Comparison of ENCODE assay signal across 1 cellular context in the genomic region with DNA sequence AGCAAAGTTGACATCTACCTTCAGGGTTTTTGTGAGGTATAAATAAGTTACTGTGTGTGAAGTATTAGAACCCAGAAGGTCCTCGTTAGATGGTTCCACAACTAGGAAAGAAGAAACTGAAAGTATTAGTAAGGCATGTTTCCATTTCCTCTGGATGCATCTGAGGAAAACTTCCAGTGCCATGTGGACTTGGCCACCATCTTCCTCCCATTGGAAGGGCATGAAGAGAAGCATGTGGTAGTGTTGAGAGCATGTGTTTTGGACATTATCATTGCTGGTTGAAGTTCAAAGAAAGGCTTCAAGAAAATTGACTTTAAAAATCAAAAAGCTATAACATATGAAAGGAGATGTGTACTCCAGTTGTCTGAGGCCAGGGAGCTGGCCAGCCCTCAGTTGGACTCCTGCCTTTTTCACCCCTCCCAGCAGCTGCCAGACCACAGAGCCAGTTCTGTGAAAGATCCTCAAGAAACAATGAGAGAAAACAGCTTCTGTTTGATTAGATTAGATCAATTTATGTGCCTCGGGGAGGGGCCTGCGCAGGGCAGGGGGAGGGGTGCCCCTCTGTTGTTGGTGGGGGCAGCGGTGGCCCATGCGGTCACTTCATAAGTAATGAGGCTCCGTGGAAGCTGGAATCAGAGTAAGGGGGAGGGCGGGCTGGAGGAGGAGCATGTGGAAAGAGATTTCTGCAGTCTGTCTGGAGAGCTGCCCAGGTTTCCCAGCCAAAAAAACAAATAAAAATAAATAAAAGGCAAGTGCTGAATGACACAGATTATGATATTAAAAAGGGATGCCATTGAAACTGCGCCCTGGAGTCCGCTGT.
TF ChIP-seq lines count a peak whose summit lies in the region.

No MANE protein-coding gene starts in this region.

TF ChIP-seq in SK-N-SH, 30 proteins besides CTCF, POLR2A, EP300 and RAD21 (continued from another document):
- no peak for TF ChIP-seq TAF1 (IDR thresholded peaks at IDR 0.05; ENCODE audit: borderline replicate concordance, low read depth, low read length)
- no peak for TF ChIP-seq EZH2phosphoT487 (IDR thresholded peaks at IDR 0.05; ENCODE audit: borderline replicate concordance, low read depth)
- TF ChIP-seq, protein P1, sequence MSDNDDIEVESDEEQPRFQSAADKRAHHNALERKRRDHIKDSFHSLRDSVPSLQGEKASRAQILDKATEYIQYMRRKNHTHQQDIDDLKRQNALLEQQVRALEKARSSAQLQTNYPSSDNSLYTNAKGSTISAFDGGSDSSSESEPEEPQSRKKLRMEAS (IDR thresholded peaks at IDR 0.05; ENCODE audit: low read depth) = peak; percentile 38
- TF ChIP-seq FOXM1 (IDR thresholded peaks at IDR 0.05; ENCODE audit: low read depth) = no peak
- TF ChIP-seq FOSL2 (IDR thresholded peaks at IDR 0.05; ENCODE audit: borderline replicate concordance, low read depth) = no peak
- TF ChIP-seq RXRA (IDR thresholded peaks at IDR 0.05; ENCODE audit: borderline replicate concordance, low read depth) = no peak
- TF ChIP-seq NRF1 (IDR thresholded peaks at IDR 0.05; ENCODE audit: low read depth, low read length) = 0 out of 2 replicates have a peak, but pooled peaks have one; percentile 3
- no peak for TF ChIP-seq YY1 (IDR thresholded peaks at IDR 0.05; ENCODE audit: low read depth)
- TF ChIP-seq SIN3A (IDR thresholded peaks at IDR 0.05; ENCODE audit: borderline replicate concordance, low read depth, low read length) = no peak
- TF ChIP-seq RCOR1 (IDR thresholded peaks at IDR 0.05; ENCODE audit: low read length) = peak; percentile 93
- TF ChIP-seq TCF12 (IDR thresholded peaks at IDR 0.05) = peak; percentile 82
- TF ChIP-seq RFX5 (IDR thresholded peaks at IDR 0.05; ENCODE audit: low read length) = 0 out of 2 replicates have a peak, but pooled peaks have one; percentile 35
- TF ChIP-seq, protein P2, sequence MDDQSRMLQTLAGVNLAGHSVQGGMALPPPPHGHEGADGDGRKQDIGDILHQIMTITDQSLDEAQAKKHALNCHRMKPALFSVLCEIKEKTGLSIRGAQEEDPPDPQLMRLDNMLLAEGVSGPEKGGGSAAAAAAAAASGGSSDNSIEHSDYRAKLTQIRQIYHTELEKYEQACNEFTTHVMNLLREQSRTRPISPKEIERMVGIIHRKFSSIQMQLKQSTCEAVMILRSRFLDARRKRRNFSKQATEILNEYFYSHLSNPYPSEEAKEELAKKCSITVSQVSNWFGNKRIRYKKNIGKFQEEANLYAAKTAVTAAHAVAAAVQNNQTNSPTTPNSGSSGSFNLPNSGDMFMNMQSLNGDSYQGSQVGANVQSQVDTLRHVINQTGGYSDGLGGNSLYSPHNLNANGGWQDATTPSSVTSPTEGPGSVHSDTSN (IDR thresholded peaks at IDR 0.05) = peak; percentile 38
- TF ChIP-seq MEF2A (IDR thresholded peaks at IDR 0.05; ENCODE audit: borderline replicate concordance, low read depth) = no peak
- peak; percentile 54; the same call in 1 of the 2 replicates for TF ChIP-seq NFIC (IDR thresholded peaks at IDR 0.05; ENCODE audit: borderline replicate concordance)
- peak; percentile 55 for TF ChIP-seq POLR2AphosphoS5 (IDR thresholded peaks at IDR 0.05; ENCODE audit: low read depth, low read length)
- TF ChIP-seq, protein P3, sequence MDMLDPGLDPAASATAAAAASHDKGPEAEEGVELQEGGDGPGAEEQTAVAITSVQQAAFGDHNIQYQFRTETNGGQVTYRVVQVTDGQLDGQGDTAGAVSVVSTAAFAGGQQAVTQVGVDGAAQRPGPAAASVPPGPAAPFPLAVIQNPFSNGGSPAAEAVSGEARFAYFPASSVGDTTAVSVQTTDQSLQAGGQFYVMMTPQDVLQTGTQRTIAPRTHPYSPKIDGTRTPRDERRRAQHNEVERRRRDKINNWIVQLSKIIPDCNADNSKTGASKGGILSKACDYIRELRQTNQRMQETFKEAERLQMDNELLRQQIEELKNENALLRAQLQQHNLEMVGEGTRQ (IDR thresholded peaks at IDR 0.05; ENCODE audit: borderline replicate concordance, low read depth, low read length) = no peak
- no peak for TF ChIP-seq ELF1 (IDR thresholded peaks at IDR 0.05)
- TF ChIP-seq CHD2 (IDR thresholded peaks at IDR 0.05; ENCODE audit: low read length, partially characterized antibody) = peak; percentile 95
- TF ChIP-seq MXI1 (IDR thresholded peaks at IDR 0.05; ENCODE audit: low read depth, low read length) = peak; percentile 83
- peak; percentile 86 for TF ChIP-seq GATA2 (CRISPR knock-in tag; IDR thresholded peaks at IDR 0.05)
- TF ChIP-seq, protein P4, sequence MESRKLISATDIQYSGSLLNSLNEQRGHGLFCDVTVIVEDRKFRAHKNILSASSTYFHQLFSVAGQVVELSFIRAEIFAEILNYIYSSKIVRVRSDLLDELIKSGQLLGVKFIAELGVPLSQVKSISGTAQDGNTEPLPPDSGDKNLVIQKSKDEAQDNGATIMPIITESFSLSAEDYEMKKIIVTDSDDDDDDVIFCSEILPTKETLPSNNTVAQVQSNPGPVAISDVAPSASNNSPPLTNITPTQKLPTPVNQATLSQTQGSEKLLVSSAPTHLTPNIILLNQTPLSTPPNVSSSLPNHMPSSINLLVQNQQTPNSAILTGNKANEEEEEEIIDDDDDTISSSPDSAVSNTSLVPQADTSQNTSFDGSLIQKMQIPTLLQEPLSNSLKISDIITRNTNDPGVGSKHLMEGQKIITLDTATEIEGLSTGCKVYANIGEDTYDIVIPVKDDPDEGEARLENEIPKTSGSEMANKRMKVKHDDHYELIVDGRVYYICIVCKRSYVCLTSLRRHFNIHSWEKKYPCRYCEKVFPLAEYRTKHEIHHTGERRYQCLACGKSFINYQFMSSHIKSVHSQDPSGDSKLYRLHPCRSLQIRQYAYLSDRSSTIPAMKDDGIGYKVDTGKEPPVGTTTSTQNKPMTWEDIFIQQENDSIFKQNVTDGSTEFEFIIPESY (IDR thresholded peaks at IDR 0.05; ENCODE audit: borderline replicate concordance, low read depth) = no peak
- no peak for TF ChIP-seq GABPA (IDR thresholded peaks at IDR 0.05; ENCODE audit: low read depth)
- peak; percentile 96 for TF ChIP-seq FOXJ3 (CRISPR knock-in tag; IDR thresholded peaks at IDR 0.05)
